In the genomic region with DNA sequence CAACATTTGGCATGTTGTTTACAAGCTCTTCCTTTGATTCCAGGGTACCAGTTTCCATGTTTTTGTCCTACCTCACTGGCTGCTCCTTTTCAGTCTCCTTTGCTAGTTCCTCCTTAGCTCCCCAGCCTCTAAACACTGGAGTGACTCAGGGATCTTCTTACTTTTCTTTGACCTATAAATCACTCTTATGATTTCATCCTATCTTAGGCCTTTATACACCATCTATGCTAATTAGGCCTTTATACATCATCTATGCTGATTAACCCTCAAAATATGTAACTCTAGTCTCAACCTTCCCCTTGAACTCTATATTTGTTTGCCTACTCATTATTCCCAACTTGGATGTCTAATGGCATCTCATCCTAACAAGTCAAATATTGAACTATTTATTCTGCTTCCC, we compare ENCODE assay signal across 13 cellular contexts. TPM values are rescaled to one million over a fixed set of nuclear protein-coding genes. Genes with fewer than 3 reads are reported as not detected.
DNase-seq lines count a peak whose midpoint lies in the region; ATAC-seq lines count a peak whose summit lies in the region.
"Had no signal": no experiment of that assay in that cellular context is flagged by ENCODE, and none has a peak within 500 bp of the region (broad histone marks: within the 10 kb centered on the region; RNA-seq: fewer than 3 reads in every experiment).

No MANE protein-coding gene starts in this region.

- H3K27me3 Mint-ChIP-seq in stimulated activated naive CD8-positive, alpha-beta T cell treated with anti-CD3 and anti-CD28 coated beads, Interleukin-15, amount 100 ng/mL, for 72 hours: no peaks in the 10 kb centered on the region
- H3K27me3 Mint-ChIP-seq: activated CD8-positive, alpha-beta memory T cell treated with anti-CD3 and anti-CD28 coated beads, Interleukin-2, amount 10 ng/mL, durations not matched to agents 7 days and 5 days had no signal

- no peaks in the 10 kb centered on the region for H3K27me3 ChIP-seq in SJSA1 (replicated peaks)
- H3K27me3 ChIP-seq: testis had no signal

- intact Hi-C loops in left colon (cut with DNase I, micrococcal nuclease): no loop called here

- no peak for DNase-seq in stimulated activated naive CD8-positive, alpha-beta T cell treated with anti-CD3 and anti-CD28 coated beads, Interleukin-15, Interleukin-2, amounts not matched to agents 100 U/mL and 50 U/mL, for 24 hours
- no peak for DNase-seq in stimulated activated naive CD8-positive, alpha-beta T cell treated with anti-CD3 and anti-CD28 coated beads, Interleukin-15, amount 100 ng/mL, for 72 hours
- DNase-seq in SJSA1 (ENCODE audit: low read depth in 1 of 2, low spot score in 2 of 2): peak; percentile 60 to 79
- peak; percentile 69 for DNase-seq in fibroblast of gingiva (ENCODE audit: low read depth)
- DNase-seq in HUDEP-2 (lab: John Stamatoyannopoulos, UW; ENCODE audit: unreplicated experiment in 76 of 76): no peak
- no peak for DNase-seq in left colon
- DNase-seq: activated CD8-positive, alpha-beta memory T cell treated with anti-CD3 and anti-CD28 coated beads, Interleukin-2, amount 10 ng/mL, durations not matched to agents 7 days and 5 days; DMS153; mesendoderm; MM.1S; testis had no signal

- peaks cover 81% of the 10 kb centered on the region for H3K4me1 Mint-ChIP-seq in stimulated activated naive CD8-positive, alpha-beta T cell treated with anti-CD3 and anti-CD28 coated beads, Interleukin-15, amount 100 ng/mL, for 72 hours

- H3K4me1 ChIP-seq in SJSA1 (replicated peaks): peaks cover 58% of the 10 kb centered on the region

- peaks cover 55% of the 10 kb centered on the region for H3K36me3 ChIP-seq in SJSA1

- H3K4me3 ChIP-seq in SJSA1: no peak overlapping the region
- H3K4me3 ChIP-seq: testis had no signal

- H3K27ac Mint-ChIP-seq in stimulated activated naive CD8-positive, alpha-beta T cell treated with anti-CD3 and anti-CD28 coated beads, Interleukin-15, amount 100 ng/mL, for 72 hours: no peak overlapping the region
- H3K27ac Mint-ChIP-seq: activated CD8-positive, alpha-beta memory T cell treated with anti-CD3 and anti-CD28 coated beads, Interleukin-2, amount 10 ng/mL, durations not matched to agents 7 days and 5 days had no signal

- ATAC-seq in stimulated activated naive CD8-positive, alpha-beta T cell treated with anti-CD3 and anti-CD28 coated beads, Interleukin-15, Interleukin-2, amounts not matched to agents 100 U/mL and 50 U/mL, for 24 hours: peak; percentile 73
- no peak for ATAC-seq in stimulated activated naive CD8-positive, alpha-beta T cell treated with anti-CD3 and anti-CD28 coated beads, Interleukin-15, amount 100 ng/mL, for 72 hours
- ATAC-seq in HG02884 (IDR thresholded peaks at IDR 0.05; ENCODE audit: unreplicated experiment) (no peak), HG03108 (IDR thresholded peaks at IDR 0.05; ENCODE audit: unreplicated experiment) (no peak), left colon (no peak)
- ATAC-seq: activated CD8-positive, alpha-beta memory T cell treated with anti-CD3 and anti-CD28 coated beads, Interleukin-2, amount 10 ng/mL, durations not matched to agents 7 days and 5 days had no signal

- H3K9me3 Mint-ChIP-seq in stimulated activated naive CD8-positive, alpha-beta T cell treated with anti-CD3 and anti-CD28 coated beads, Interleukin-15, amount 100 ng/mL, for 72 hours: peaks cover 0 to 6% of the 10 kb centered on the region in 2 donors

- H3K9me3 ChIP-seq in SJSA1 (replicated peaks): no peaks in the 10 kb centered on the region
- H3K9me3 ChIP-seq: testis had no signal

- peak overlapping the region; percentile 1; the same call in 1 of the 2 replicates for H3K27ac ChIP-seq in SJSA1
- H3K27ac ChIP-seq: testis had no signal

- H3K4me3 Mint-ChIP-seq in stimulated activated naive CD8-positive, alpha-beta T cell treated with anti-CD3 and anti-CD28 coated beads, Interleukin-15, amount 100 ng/mL, for 72 hours: no peak overlapping the region
- H3K4me3 Mint-ChIP-seq: activated CD8-positive, alpha-beta memory T cell treated with anti-CD3 and anti-CD28 coated beads, Interleukin-2, amount 10 ng/mL, durations not matched to agents 7 days and 5 days had no signal

RNA-seq across cellular contexts. Expression of a gene that starts 9.5 kb away (rescaled TPM):
- total RNA-seq in SJSA1 (2014; rRNA removed; shearing (Covaris generic)): 177 and 253 TPM in 2 replicates
- total RNA-seq in left colon: 100 to 1,000 TPM in 1 of 2 donors, 10 to 100 TPM in 1; 91.2 to 107 TPM

RNA-seq across cellular contexts. Expression of a gene that starts 31.5 kb away (rescaled TPM):
- 405 and 1,112 TPM in 2 replicates for total RNA-seq in SJSA1 (2014; rRNA removed; shearing (Covaris generic))
- 100 to 1,000 TPM; 704 to 802 TPM for total RNA-seq in left colon

Comparison
In these comparisons a context has a peak if more than half of its experiments do, and no peak if none do; other contexts are left out.
1. DNase-seq: peak in SJSA1 (2 of 2) and fibroblast of gingiva (single experiment); none in stimulated activated naive CD8-positive, alpha-beta T cell treated with anti-CD3 and anti-CD28 coated beads, Interleukin-15, Interleukin-2, amounts not matched to agents 100 U/mL and 50 U/mL, for 24 hours (single experiment), stimulated activated naive CD8-positive, alpha-beta T cell treated with anti-CD3 and anti-CD28 coated beads, Interleukin-15, amount 100 ng/mL, for 72 hours (0 of 2), HUDEP-2 (0 of 76) and left colon (0 of 2).